In the genomic region with DNA sequence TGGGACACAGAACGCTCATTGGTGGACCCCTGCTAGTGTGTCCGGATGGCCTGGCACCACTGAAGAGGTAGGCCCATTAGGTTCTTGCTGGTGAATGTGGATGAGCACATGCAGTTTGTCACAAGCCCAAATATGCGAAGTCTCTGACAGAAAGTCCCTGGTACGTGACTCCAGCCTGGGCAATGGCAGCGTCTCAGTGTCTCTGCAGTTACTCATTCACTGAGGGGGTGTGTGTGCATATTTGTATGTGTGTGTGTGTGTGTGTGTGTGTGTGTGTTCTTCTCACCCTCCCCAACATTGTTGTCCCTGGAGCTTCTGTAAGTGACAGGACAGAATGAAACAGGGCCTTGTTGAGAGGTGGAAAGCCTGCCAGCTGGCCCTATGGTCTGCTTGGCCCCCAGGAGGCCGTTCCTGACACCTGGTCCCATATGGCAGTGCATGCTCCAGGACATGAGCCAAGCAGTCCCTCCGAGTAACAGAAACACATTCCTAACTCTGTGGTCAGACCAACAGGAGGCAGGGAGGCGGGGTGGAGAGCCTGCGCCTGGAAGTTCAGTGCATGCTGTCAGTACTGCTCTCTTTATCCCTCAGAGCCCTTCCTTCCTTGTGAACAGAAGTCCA, we compare ENCODE assay signal across 9 cellular contexts.
DNase-seq lines count a peak whose midpoint lies in the region; ATAC-seq and TF ChIP-seq lines count a peak whose summit lies in the region.
"Had no signal": no experiment of that assay in that cellular context is flagged by ENCODE, and none has a peak within 500 bp of the region (broad histone marks: within the 10 kb centered on the region; RNA-seq: fewer than 3 reads in every experiment).

No MANE protein-coding gene starts in this region.

- CTCF ChIA-PET in AG04449 (lab: Yijun Ruan, JAX) = interaction anchor here (1.4 kb wide), 1 partner anchor 11 kb away, joined by 3 read pairs; no protein-coding TSS in a partner anchor
- CTCF ChIA-PET in activated CD4-positive, alpha-beta T cell treated with anti-CD3 and anti-CD28 coated beads, Interleukin-2, amount 10 ng/mL, durations not matched to agents 7 days and 5 days (lab: Charles Lee) = no interaction called here
- CTCF ChIA-PET in activated CD4-positive, alpha-beta memory T cell treated with anti-CD3 and anti-CD28 coated beads for 36 hours (lab: Charles Lee) = no interaction called here

- H3K36me3 ChIP-seq in lower lobe of right lung = no peaks in the 10 kb centered on the region

- DNase-seq in AG04449 (ENCODE audit: low read depth, low spot score) (peak; percentile 93), NCI-H2107 treated with DMSO at 0.1 percent for 48 hours (lab: John Stamatoyannopoulos, UW; ENCODE audit: unreplicated experiment) (peak; percentile 83), chondrocyte (ENCODE audit: low spot score) (peak; percentile 93), lower lobe of right lung (peak; percentile 69)
- DNase-seq in activated CD4-positive, alpha-beta T cell treated with anti-CD3 and anti-CD28 coated beads, Interleukin-2, amount 10 ng/mL, durations not matched to agents 7 days and 5 days = no peak
- DNase-seq in activated CD4-positive, alpha-beta memory T cell treated with anti-CD3 and anti-CD28 coated beads for 36 hours = no peak
- DNase-seq in activated CD4-positive, alpha-beta T cell treated with anti-CD3 and anti-CD28 coated beads, Interleukin-2, amount 50 U/mL, for 48 hours = no peak

- TF ChIP-seq CTCF in AG04449 (IDR thresholded peaks at IDR 0.05; ENCODE audit: insufficient read depth, low read length, missing control alignments) (peak; percentile 18), chondrocyte (IDR thresholded peaks at IDR 0.05) (peak; percentile 58), lower lobe of right lung (IDR thresholded peaks at IDR 0.05) (peak; percentile 13)

- ATAC-seq in lower lobe of right lung (peak; percentile 85 to 88), GM21723 (IDR thresholded peaks at IDR 0.05; ENCODE audit: unreplicated experiment) (no peak)
- ATAC-seq: CD8-positive, alpha-beta T cell had no signal

- no peak overlapping the region for H3K27ac ChIP-seq in lower lobe of right lung

- H3K4me3 Mint-ChIP-seq in chondrocyte (ENCODE audit: unreplicated experiment) = no peak overlapping the region
- no peak overlapping the region for H3K4me3 Mint-ChIP-seq in activated CD4-positive, alpha-beta T cell treated with anti-CD3 and anti-CD28 coated beads, Interleukin-2, amount 10 ng/mL, durations not matched to agents 7 days and 5 days
- H3K4me3 Mint-ChIP-seq in activated CD4-positive, alpha-beta memory T cell treated with anti-CD3 and anti-CD28 coated beads for 36 hours = no peak overlapping the region
- H3K4me3 Mint-ChIP-seq: CD8-positive, alpha-beta T cell had no signal

- intact Hi-C loops in lower lobe of right lung (cut with DNase I) = no loop called here
- intact Hi-C loops in activated CD4-positive, alpha-beta memory T cell treated with anti-CD3 and anti-CD28 coated beads for 36 hours (cut with micrococcal nuclease) = loop anchor here (10.0 kb wide), 1 partner anchor 546 kb away; the partner anchor contains the start of gene IDNK

- no peaks in the 10 kb centered on the region for H3K9me3 ChIP-seq in lower lobe of right lung

- no peaks in the 10 kb centered on the region for H3K4me1 ChIP-seq in lower lobe of right lung

- H3K27ac Mint-ChIP-seq in chondrocyte (ENCODE audit: unreplicated experiment) = peak overlapping the region; percentile 95
- no peak overlapping the region for H3K27ac Mint-ChIP-seq in activated CD4-positive, alpha-beta T cell treated with anti-CD3 and anti-CD28 coated beads, Interleukin-2, amount 10 ng/mL, durations not matched to agents 7 days and 5 days
- H3K27ac Mint-ChIP-seq in activated CD4-positive, alpha-beta memory T cell treated with anti-CD3 and anti-CD28 coated beads for 36 hours = no peak overlapping the region
- H3K27ac Mint-ChIP-seq: CD8-positive, alpha-beta T cell had no signal

- H3K4me3 ChIP-seq in AG04449 (ENCODE audit: low read depth, low read length) (no peak overlapping the region), lower lobe of right lung (no peak overlapping the region)

- H3K36me3 Mint-ChIP-seq in chondrocyte (ENCODE audit: low read depth) = no peaks in the 10 kb centered on the region
- no peaks in the 10 kb centered on the region for H3K36me3 Mint-ChIP-seq in activated CD4-positive, alpha-beta T cell treated with anti-CD3 and anti-CD28 coated beads, Interleukin-2, amount 10 ng/mL, durations not matched to agents 7 days and 5 days (ENCODE audit: low read depth)
- H3K36me3 Mint-ChIP-seq in activated CD4-positive, alpha-beta memory T cell treated with anti-CD3 and anti-CD28 coated beads for 36 hours = no peaks in the 10 kb centered on the region
- H3K36me3 Mint-ChIP-seq: CD8-positive, alpha-beta T cell had no signal

- no peaks in the 10 kb centered on the region for H3K9me3 Mint-ChIP-seq in chondrocyte (ENCODE audit: low read depth)
- no peaks in the 10 kb centered on the region for H3K9me3 Mint-ChIP-seq in activated CD4-positive, alpha-beta T cell treated with anti-CD3 and anti-CD28 coated beads, Interleukin-2, amount 10 ng/mL, durations not matched to agents 7 days and 5 days
- no peaks in the 10 kb centered on the region for H3K9me3 Mint-ChIP-seq in activated CD4-positive, alpha-beta memory T cell treated with anti-CD3 and anti-CD28 coated beads for 36 hours
- H3K9me3 Mint-ChIP-seq: CD8-positive, alpha-beta T cell had no signal

- POLR2A ChIA-PET in AG04449 (lab: Yijun Ruan, JAX) = no interaction called here
- POLR2A ChIA-PET in activated CD4-positive, alpha-beta T cell treated with anti-CD3 and anti-CD28 coated beads, Interleukin-2, amount 10 ng/mL, durations not matched to agents 7 days and 5 days (lab: Charles Lee) = no interaction called here
- POLR2A ChIA-PET in activated CD4-positive, alpha-beta memory T cell treated with anti-CD3 and anti-CD28 coated beads for 36 hours (lab: Charles Lee) = no interaction called here

- peaks cover 30% of the 10 kb centered on the region for H3K4me1 Mint-ChIP-seq in chondrocyte (ENCODE audit: low read depth)
- peaks cover 4% of the 10 kb centered on the region for H3K4me1 Mint-ChIP-seq in activated CD4-positive, alpha-beta T cell treated with anti-CD3 and anti-CD28 coated beads, Interleukin-2, amount 10 ng/mL, durations not matched to agents 7 days and 5 days
- H3K4me1 Mint-ChIP-seq in activated CD4-positive, alpha-beta memory T cell treated with anti-CD3 and anti-CD28 coated beads for 36 hours (ENCODE audit: low read depth) = no peaks in the 10 kb centered on the region

- no peaks in the 10 kb centered on the region for H3K27me3 Mint-ChIP-seq in chondrocyte (ENCODE audit: low read depth)
- H3K27me3 Mint-ChIP-seq in activated CD4-positive, alpha-beta T cell treated with anti-CD3 and anti-CD28 coated beads, Interleukin-2, amount 10 ng/mL, durations not matched to agents 7 days and 5 days = no peaks in the 10 kb centered on the region
- no peaks in the 10 kb centered on the region for H3K27me3 Mint-ChIP-seq in activated CD4-positive, alpha-beta memory T cell treated with anti-CD3 and anti-CD28 coated beads for 36 hours

- H3K27me3 ChIP-seq in lower lobe of right lung (ENCODE audit: low read depth) = no peaks in the 10 kb centered on the region

Comparison
In these comparisons a context has a peak if more than half of its experiments do, and no peak if none do; other contexts are left out.
1. DNase-seq: peak in AG04449 (single experiment), NCI-H2107 treated with DMSO at 0.1 percent for 48 hours (single experiment), chondrocyte (single experiment) and lower lobe of right lung (single experiment); none in activated CD4-positive, alpha-beta T cell treated with anti-CD3 and anti-CD28 coated beads, Interleukin-2, amount 10 ng/mL, durations not matched to agents 7 days and 5 days (single experiment), activated CD4-positive, alpha-beta memory T cell treated with anti-CD3 and anti-CD28 coated beads for 36 hours (single experiment) and activated CD4-positive, alpha-beta T cell treated with anti-CD3 and anti-CD28 coated beads, Interleukin-2, amount 50 U/mL, for 48 hours (0 of 2).
2. Peak in every context shown above with its lines, with median percentiles within 50 percentile points of each other: CTCF ChIP-seq.